Comparison of ENCODE assay signal across 18 cellular contexts in the genomic region with DNA sequence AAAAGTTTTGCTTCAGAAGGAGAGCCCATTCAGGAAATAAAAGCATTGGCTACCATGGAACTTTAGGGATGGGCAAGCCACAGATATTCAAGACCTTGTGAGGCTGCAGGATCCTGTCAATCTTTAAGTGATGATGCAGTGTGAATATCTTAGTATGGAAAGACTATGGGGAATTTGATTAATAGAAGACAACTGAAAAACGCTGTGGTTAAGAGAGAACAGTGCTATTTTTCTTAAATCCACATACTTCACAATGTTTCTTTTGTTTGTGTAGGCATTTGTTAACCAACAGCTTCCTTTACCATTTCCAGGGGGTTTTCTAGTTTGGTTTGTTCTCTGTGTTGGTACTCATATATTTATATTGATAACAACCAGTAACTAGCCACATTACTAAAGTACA.
DNase-seq lines count a peak whose midpoint lies in the region; ATAC-seq and TF ChIP-seq lines count a peak whose summit lies in the region.
"Had no signal": no experiment of that assay in that cellular context is flagged by ENCODE, and none has a peak within 500 bp of the region (broad histone marks: within the 10 kb centered on the region; RNA-seq: fewer than 3 reads in every experiment).

No MANE protein-coding gene starts in this region.

- no peaks in the 10 kb centered on the region; the same call in 2 of the 3 replicates for H3K9me3 Mint-ChIP-seq in GM23338
- peaks cover 15% of the 10 kb centered on the region for H3K9me3 Mint-ChIP-seq in type B pancreatic cell
- H3K9me3 Mint-ChIP-seq: H9 had no signal

- H3F3A ChIP-seq in GM23338 (replicated peaks; ENCODE audit: low read depth): no peaks in the 10 kb centered on the region

- 28 to 38% methylated on average over 1 of the region's 1 CpG for WGBS in body of pancreas, 2 donors

- ATAC-seq in GM23338: no peak
- no peak for ATAC-seq in T-helper 17 cell
- no peak for ATAC-seq in body of pancreas
- ATAC-seq in HG03025 (IDR thresholded peaks at IDR 0.05; ENCODE audit: low FRiP score, unreplicated experiment): no peak
- ATAC-seq: HCT116 had no signal

- DNase-seq in GM23338 (ENCODE audit: low spot score) (no peak), T-helper 17 cell (no peak), foreskin melanocyte (peak; percentile 88), type B pancreatic cell (ENCODE audit: extremely low spot score, unreplicated experiment) (no peak), HUDEP-2 (lab: John Stamatoyannopoulos, UW; ENCODE audit: unreplicated experiment in 76 of 76) (no peak), body of pancreas (no peak), GDM1 (lab: John Stamatoyannopoulos, UW) (no peak)
- DNase-seq: C1 segment of cervical spinal cord; Caco-2; CD4-positive, alpha-beta memory T cell; DMS 273 treated with DMSO at 0.1 percent for 48 hours; DMS79; EL; GF-D8; GM23248; H9 had no signal

- H3K27ac Mint-ChIP-seq in GM23338 (no peak overlapping the region), T-helper 17 cell (peak overlapping the region; percentile 16), type B pancreatic cell (peak overlapping the region; percentile 34)
- H3K27ac Mint-ChIP-seq: CD4-positive, alpha-beta memory T cell; H9 had no signal

- no peak overlapping the region for H3K4me2 ChIP-seq in GM23338

- TF ChIP-seq POLR2A in body of pancreas (IDR thresholded peaks at IDR 0.05): no peak

- H3K27ac ChIP-seq in GM23338 (ENCODE audit: low read depth): no peak overlapping the region
- H3K27ac ChIP-seq in body of pancreas: no peak overlapping the region
- H3K27ac ChIP-seq: GM23248 had no signal

- H3K4me3 Mint-ChIP-seq in GM23338 (no peak overlapping the region), T-helper 17 cell (no peak overlapping the region), type B pancreatic cell (no peak overlapping the region)
- H3K4me3 Mint-ChIP-seq: CD4-positive, alpha-beta memory T cell; H9 had no signal

- no peaks in the 10 kb centered on the region for H3K27me3 Mint-ChIP-seq in GM23338 (ENCODE audit: insufficient read depth, low read depth, poor library complexity)
- peaks cover 8% of the 10 kb centered on the region for H3K27me3 Mint-ChIP-seq in T-helper 17 cell
- no peaks in the 10 kb centered on the region for H3K27me3 Mint-ChIP-seq in type B pancreatic cell

- H2AFZ ChIP-seq in GM23338: 0 out of 2 replicates have a peak overlapping the region, but pooled peaks have one; percentile 30
- H2AFZ ChIP-seq: GM23248 had no signal

- H3K79me2 ChIP-seq in GM23338 (replicated peaks; ENCODE audit: insufficient read depth): no peaks in the 10 kb centered on the region

- no peaks in the 10 kb centered on the region for H3K36me3 ChIP-seq in GM23338 (ENCODE audit: insufficient read depth)
- no peaks in the 10 kb centered on the region for H3K36me3 ChIP-seq in body of pancreas (replicated peaks in 1 of 2; ENCODE audit: insufficient read depth in 1 of 2, low read depth in 2 of 2)

- peaks cover 17% of the 10 kb centered on the region; the same call in 1 of the 2 replicates for H3K9me2 ChIP-seq in GM23338 (ENCODE audit: insufficient read depth)

- H3K4me1 ChIP-seq in GM23338 (ENCODE audit: insufficient read depth): no peaks in the 10 kb centered on the region
- H3K4me1 ChIP-seq in body of pancreas: no peaks in the 10 kb centered on the region

- H3K4me3 ChIP-seq in GM23338 (no peak overlapping the region), body of pancreas (no peak overlapping the region)
- H3K4me3 ChIP-seq: GM23248 had no signal

- TF ChIP-seq CTCF in GM23338 (conservative IDR thresholded peaks at IDR 0.05; ENCODE audit: low read depth in 2 of 2) (no peak), type B pancreatic cell (conservative IDR thresholded peaks at IDR 0.05) (no peak), body of pancreas (IDR thresholded peaks at IDR 0.05) (no peak)

- H4K20me1 ChIP-seq in GM23338 (replicated peaks; ENCODE audit: insufficient read depth): no peaks in the 10 kb centered on the region

- H3K36me3 Mint-ChIP-seq in GM23338 (ENCODE audit: low read depth): no peaks in the 10 kb centered on the region
- H3K36me3 Mint-ChIP-seq in T-helper 17 cell (ENCODE audit: low read depth): no peaks in the 10 kb centered on the region
- peaks cover 4% of the 10 kb centered on the region for H3K36me3 Mint-ChIP-seq in type B pancreatic cell
- H3K36me3 Mint-ChIP-seq: CD4-positive, alpha-beta memory T cell had no signal

- H3K4me1 Mint-ChIP-seq in GM23338 (peaks cover 6% of the 10 kb centered on the region; the same call in 1 of the 3 replicates), T-helper 17 cell (no peaks in the 10 kb centered on the region), type B pancreatic cell (ENCODE audit: unreplicated experiment) (peaks cover 22% of the 10 kb centered on the region)

- intact Hi-C loops in body of pancreas (cut with DNase I): no loop called here

- H3K27me3 ChIP-seq in GM23338 (ENCODE audit: insufficient read depth): no peaks in the 10 kb centered on the region
- no peaks in the 10 kb centered on the region for H3K27me3 ChIP-seq in body of pancreas

- no peaks in the 10 kb centered on the region for H3K9me3 ChIP-seq in T-helper 17 cell (ENCODE audit: control insufficient read depth, low read length, poor library complexity, severe bottlenecking)
- no peaks in the 10 kb centered on the region for H3K9me3 ChIP-seq in body of pancreas

TF ChIP-seq in GM23338, 12 proteins besides CTCF, POLR2A, EP300 and RAD21:
- TF ChIP-seq EZH2phosphoT487 (IDR thresholded peaks at IDR 0.05; ENCODE audit: unreplicated experiment) (no peak), STAT1 (IDR thresholded peaks at IDR 0.05; ENCODE audit: unreplicated experiment) (no peak), CREB1 (CRISPR knock-in tag; IDR thresholded peaks at IDR 0.05; ENCODE audit: low read depth) (no peak), JUNB (IDR thresholded peaks at IDR 0.05; ENCODE audit: unreplicated experiment) (no peak), POLR2AphosphoS5 (IDR thresholded peaks at IDR 0.05; ENCODE audit: low read depth) (no peak), NANOG (IDR thresholded peaks at IDR 0.05; ENCODE audit: borderline replicate concordance) (no peak)
- TF ChIP-seq, protein P1, sequence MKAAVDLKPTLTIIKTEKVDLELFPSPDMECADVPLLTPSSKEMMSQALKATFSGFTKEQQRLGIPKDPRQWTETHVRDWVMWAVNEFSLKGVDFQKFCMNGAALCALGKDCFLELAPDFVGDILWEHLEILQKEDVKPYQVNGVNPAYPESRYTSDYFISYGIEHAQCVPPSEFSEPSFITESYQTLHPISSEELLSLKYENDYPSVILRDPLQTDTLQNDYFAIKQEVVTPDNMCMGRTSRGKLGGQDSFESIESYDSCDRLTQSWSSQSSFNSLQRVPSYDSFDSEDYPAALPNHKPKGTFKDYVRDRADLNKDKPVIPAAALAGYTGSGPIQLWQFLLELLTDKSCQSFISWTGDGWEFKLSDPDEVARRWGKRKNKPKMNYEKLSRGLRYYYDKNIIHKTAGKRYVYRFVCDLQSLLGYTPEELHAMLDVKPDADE (IDR thresholded peaks at IDR 0.05): no peak
